Comparison of ENCODE assay signal across 10 cellular contexts in the genomic region with DNA sequence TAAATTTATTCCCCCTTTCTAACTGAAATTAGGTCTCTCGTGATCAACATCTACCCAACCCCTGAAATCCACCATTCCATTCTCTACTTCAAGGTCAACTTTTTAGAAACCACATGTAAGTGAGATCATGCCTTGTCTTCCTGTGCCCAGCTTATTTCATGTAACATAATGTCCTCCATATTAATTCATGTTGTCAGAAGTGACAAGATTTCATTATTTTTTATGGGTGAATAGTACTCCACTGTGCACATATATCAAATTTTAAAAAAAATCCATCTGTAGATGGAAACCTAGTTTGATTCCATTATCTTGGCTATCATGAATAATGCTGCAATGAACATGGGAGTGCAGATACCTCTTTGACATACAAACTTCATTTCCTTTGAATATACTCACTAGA. TPM values are rescaled to one million over a fixed set of nuclear protein-coding genes. Genes with fewer than 3 reads are reported as not detected.
A peak's percentile ranks its signal among the peaks of the same experiment; 100 is the strongest.
DNase-seq lines count a peak whose midpoint lies in the region; ATAC-seq, FAIRE-seq and TF ChIP-seq lines count a peak whose summit lies in the region.
"Had no signal": no experiment of that assay in that cellular context is flagged by ENCODE, and none has a peak within 500 bp of the region (broad histone marks: within the 10 kb centered on the region; RNA-seq: fewer than 3 reads in every experiment).

No MANE protein-coding gene starts in this region.

- BruUV-seq in endothelial cell of umbilical vein (replicated peaks; lab: Mats Ljungman, UMichigan) = no TSS peak

- H3K4me2 ChIP-seq in SK-N-SH (peak overlapping the region; percentile 79; the same call in 1 of the 2 replicates), endothelial cell of umbilical vein (ENCODE audit: insufficient read depth, low read length) (peak overlapping the region; percentile 89)

- ATAC-seq in stimulated activated naive CD8-positive, alpha-beta T cell treated with anti-CD3 and anti-CD28 coated beads, Interleukin-15, amount 100 ng/mL, for 72 hours = no peak
- ATAC-seq in HG03139 (IDR thresholded peaks at IDR 0.05; ENCODE audit: unreplicated experiment) (no peak), GM21619 (IDR thresholded peaks at IDR 0.05; ENCODE audit: unreplicated experiment) (no peak)

- no peak for TF ChIP-seq CTCF in SK-N-SH (IDR thresholded peaks at IDR 0.05)
- TF ChIP-seq CTCF in endothelial cell of umbilical vein (IDR thresholded peaks at IDR 0.05; ENCODE audit: extremely low read depth in 1 of 2, insufficient read depth in 1 of 2, low read depth in 1 of 2, low read length in 2 of 2) = no peak

- intact Hi-C loops in activated naive CD4-positive, alpha-beta T cell treated with anti-CD3 and anti-CD28 coated beads for 36 hours (cut with micrococcal nuclease) = loop anchor here (1.0 to 5.0 kb wide), 3 partner anchors 90 to 453 kb away; no protein-coding TSS in a partner anchor
- intact Hi-C loops in endothelial cell of umbilical vein (cut with micrococcal nuclease) = loop anchor here (2.0 to 5.0 kb wide), 4 partner anchors 47 to 471 kb away; a partner anchor contains a TSS

- dilution Hi-C loops in endothelial cell of umbilical vein (cut with MboI; ENCODE audit: extremely low pct_ligation_motif_present, low sequenced_read_pairs) = no loop called here

- peaks cover 41% of the 10 kb centered on the region for H3K4me1 Mint-ChIP-seq in activated naive CD4-positive, alpha-beta T cell treated with anti-CD3 and anti-CD28 coated beads for 36 hours (ENCODE audit: low read depth)
- peaks cover 38% of the 10 kb centered on the region for H3K4me1 Mint-ChIP-seq in stimulated activated naive CD8-positive, alpha-beta T cell treated with anti-CD3 and anti-CD28 coated beads, Interleukin-15, amount 100 ng/mL, for 72 hours

- H3F3A ChIP-seq in SK-N-SH (replicated peaks; ENCODE audit: insufficient read depth) = peaks cover 5% of the 10 kb centered on the region

- peak overlapping the region; percentile 98 for H3K4me3 Mint-ChIP-seq in activated naive CD4-positive, alpha-beta T cell treated with anti-CD3 and anti-CD28 coated beads for 36 hours
- peak overlapping the region; percentile 92 to 95 for H3K4me3 Mint-ChIP-seq in stimulated activated naive CD8-positive, alpha-beta T cell treated with anti-CD3 and anti-CD28 coated beads, Interleukin-15, amount 100 ng/mL, for 72 hours

- H3K4me1 ChIP-seq in SK-N-SH (ENCODE audit: control insufficient read depth in 1 of 2, insufficient read depth in 2 of 2, low read depth in 1 of 2, low read length in 1 of 2) (peaks cover 0 to 5% of the 10 kb centered on the region in 2 experiments; a peak in 3 of 4 replicates), endothelial cell of umbilical vein (ENCODE audit: control insufficient read depth, extremely low read depth, insufficient read depth, low read length) (peaks cover 8% of the 10 kb centered on the region)

- H3K27me3 ChIP-seq in SK-N-SH (ENCODE audit: insufficient read depth) (no peaks in the 10 kb centered on the region), endothelial cell of umbilical vein (ENCODE audit: control insufficient read depth in 2 of 2, insufficient read depth in 2 of 2, low read length in 2 of 2) (no peaks in the 10 kb centered on the region)
- H3K27me3 ChIP-seq: pancreas had no signal

- CTCF ChIA-PET in activated naive CD4-positive, alpha-beta T cell treated with anti-CD3 and anti-CD28 coated beads for 36 hours (lab: Charles Lee) = no interaction called here
- CTCF ChIA-PET in SK-N-SH (lab: Yijun Ruan, JAX) (interaction anchor here (1.1 kb wide), 1 partner anchor 130 kb away, joined by 3 read pairs; no protein-coding TSS in a partner anchor), endothelial cell of umbilical vein (lab: Charles Lee) (no interaction called here)

- no peak overlapping the region for H3K27ac ChIP-seq in SK-N-SH (ENCODE audit: low read depth in 2 of 2, low read length in 1 of 2)
- no peak overlapping the region for H3K27ac ChIP-seq in endothelial cell of umbilical vein (ENCODE audit: insufficient read depth, low read depth, low read length)

- H3K27ac Mint-ChIP-seq in activated naive CD4-positive, alpha-beta T cell treated with anti-CD3 and anti-CD28 coated beads for 36 hours = peak overlapping the region; percentile 30
- H3K27ac Mint-ChIP-seq in stimulated activated naive CD8-positive, alpha-beta T cell treated with anti-CD3 and anti-CD28 coated beads, Interleukin-15, amount 100 ng/mL, for 72 hours = peak overlapping the region in 1 of 2 donors; percentile 98

- no peaks in the 10 kb centered on the region for H3K9me2 ChIP-seq in SK-N-SH

- H2AFZ ChIP-seq in SK-N-SH (ENCODE audit: low read depth) (no peak overlapping the region; the same call in 1 of the 2 replicates), endothelial cell of umbilical vein (ENCODE audit: low read depth, low read length) (no peak overlapping the region)

- peaks cover 41% of the 10 kb centered on the region for H3K36me3 Mint-ChIP-seq in activated naive CD4-positive, alpha-beta T cell treated with anti-CD3 and anti-CD28 coated beads for 36 hours (ENCODE audit: low read depth)

- no peak for TF ChIP-seq EP300 in SK-N-SH (IDR thresholded peaks at IDR 0.05; ENCODE audit: borderline replicate concordance in 1 of 2, low read depth in 1 of 2, low read length in 1 of 2)

- H3K27me3 Mint-ChIP-seq in activated naive CD4-positive, alpha-beta T cell treated with anti-CD3 and anti-CD28 coated beads for 36 hours (ENCODE audit: low read depth) = no peaks in the 10 kb centered on the region
- H3K27me3 Mint-ChIP-seq in stimulated activated naive CD8-positive, alpha-beta T cell treated with anti-CD3 and anti-CD28 coated beads, Interleukin-15, amount 100 ng/mL, for 72 hours = no peaks in the 10 kb centered on the region

- no peak for FAIRE-seq in endothelial cell of umbilical vein (lab: Jason Lieb, UNC)
- FAIRE-seq: pancreas had no signal

- POLR2A ChIA-PET in SK-N-SH (lab: Yijun Ruan, JAX) (no interaction called here), endothelial cell of umbilical vein (lab: Charles Lee) (no interaction called here)

- peaks cover 34% of the 10 kb centered on the region for H3K79me2 ChIP-seq in SK-N-SH (ENCODE audit: insufficient read depth)
- peaks cover 23% of the 10 kb centered on the region for H3K79me2 ChIP-seq in endothelial cell of umbilical vein (ENCODE audit: control insufficient read depth, insufficient read depth, low read length)

- WGBS in SK-N-SH (ENCODE audit: low lambda C conversion rate) = 100% methylated on average over 1 of the region's 1 CpG

- no peaks in the 10 kb centered on the region for H3K9me3 Mint-ChIP-seq in activated naive CD4-positive, alpha-beta T cell treated with anti-CD3 and anti-CD28 coated beads for 36 hours
- no peaks in the 10 kb centered on the region for H3K9me3 Mint-ChIP-seq in stimulated activated naive CD8-positive, alpha-beta T cell treated with anti-CD3 and anti-CD28 coated beads, Interleukin-15, amount 100 ng/mL, for 72 hours

- H4K20me1 ChIP-seq in SK-N-SH (ENCODE audit: insufficient read depth) (no peaks in the 10 kb centered on the region), endothelial cell of umbilical vein (replicated peaks; ENCODE audit: control insufficient read depth, extremely low read depth, insufficient read depth, low read length) (no peaks in the 10 kb centered on the region)

- no peak for TF ChIP-seq POLR2A in endothelial cell of umbilical vein (IDR thresholded peaks at IDR 0.05; ENCODE audit: low read depth, low read length)

- H3K9me3 ChIP-seq in SK-N-SH (no peaks in the 10 kb centered on the region), endothelial cell of umbilical vein (replicated peaks; ENCODE audit: control insufficient read depth, insufficient read depth, low read length) (no peaks in the 10 kb centered on the region)
- H3K9me3 ChIP-seq: pancreas had no signal

- TF ChIP-seq RAD21 in SK-N-SH (IDR thresholded peaks at IDR 0.05; ENCODE audit: low read length) = no peak

- H3K9ac ChIP-seq in SK-N-SH (no peak overlapping the region), endothelial cell of umbilical vein (replicated peaks; ENCODE audit: extremely low read depth, insufficient read depth, low read length) (no peak overlapping the region)

- H3K36me3 ChIP-seq in SK-N-SH (replicated peaks in 1 of 2; ENCODE audit: control insufficient read depth in 1 of 2, insufficient read depth in 2 of 2, low read length in 1 of 2) (peaks cover 40 to 44% of the 10 kb centered on the region in 2 experiments), endothelial cell of umbilical vein (ENCODE audit: control insufficient read depth in 2 of 2, extremely low read depth in 1 of 2, insufficient read depth in 2 of 2, low read length in 2 of 2) (peaks cover 6 to 28% of the 10 kb centered on the region in 2 experiments)

- no peaks in the 10 kb centered on the region for H3K9me1 ChIP-seq in endothelial cell of umbilical vein (replicated peaks; ENCODE audit: control insufficient read depth, extremely low read depth, insufficient read depth, low read length)

- no peak for DNase-seq in activated naive CD4-positive, alpha-beta T cell treated with anti-CD3 and anti-CD28 coated beads for 36 hours
- no peak for DNase-seq in activated naive CD4-positive, alpha-beta T cell treated with Interleukin-2 at 50 U/mL for 16 hours
- no peak for DNase-seq in SK-N-SH
- no peak for DNase-seq in endothelial cell of umbilical vein (ENCODE audit: low read depth, low spot score)
- no peak for DNase-seq in stimulated activated naive CD8-positive, alpha-beta T cell treated with anti-CD3 and anti-CD28 coated beads, Interleukin-15, amount 100 ng/mL, for 72 hours
- no peak for DNase-seq in NCI-H774 (lab: John Stamatoyannopoulos, UW)
- DNase-seq: MV-4-11 had no signal

- H3K4me3 ChIP-seq in SK-N-SH (ENCODE audit: low read depth in 2 of 2, low read length in 1 of 2) (peak overlapping the region in 1 of 2 experiments; percentile 96; a peak in 2 of 4 replicates), endothelial cell of umbilical vein (replicated peaks in 1 of 3; ENCODE audit: insufficient read depth in 1 of 3, low read depth in 1 of 3, low read length in 3 of 3) (peak overlapping the region in 1 of 3 experiments; percentile 87)

RNA-seq across cellular contexts. Expression of a gene that starts 1.5 kb away (rescaled TPM):
- total RNA-seq in activated naive CD4-positive, alpha-beta T cell treated with anti-CD3 and anti-CD28 coated beads for 36 hours = 10 to 100 TPM; 55.4 to 55.6 TPM
- polyA plus RNA-seq in SK-N-SH (2012; rRNA removed) (13.2 and 20.2 TPM in 2 replicates), endothelial cell of umbilical vein (11.1 and 11.5 TPM in 2 replicates)
- 27.0 and 33.1 TPM in 2 replicates for polyA plus RNA-seq in SK-N-SH (2012; cell fraction: cytosol; rRNA removed)
- polyA plus RNA-seq in SK-N-SH (2012; cell fraction: nucleus; rRNA removed) = 10.9 and 15.9 TPM in 2 replicates
- total RNA-seq in endothelial cell of umbilical vein = 24.7 and 25.7 TPM in 2 replicates
- polyA plus RNA-seq in endothelial cell of umbilical vein (2011; cell fraction: cytosol; rRNA removed) = 13.3 and 14.8 TPM in 2 replicates
- 10.1 and 14.7 TPM in 2 replicates for polyA plus RNA-seq in endothelial cell of umbilical vein (2011; cell fraction: nucleus; rRNA removed)
- polyA plus RNA-seq in endothelial cell of umbilical vein (2012) = 22.5 and 35.0 TPM in 2 replicates
- polyA minus RNA-seq in endothelial cell of umbilical vein = 2.6 and 5.0 TPM in 2 replicates
- polyA minus RNA-seq in endothelial cell of umbilical vein (2011; cell fraction: cytosol; rRNA and poly(A)+ RNA removed) = 2.6 TPM
- 4.0 and 7.9 TPM in 2 replicates for polyA minus RNA-seq in endothelial cell of umbilical vein (2011; cell fraction: nucleus; rRNA and poly(A)+ RNA removed)

RNA-seq across cellular contexts. Expression of a gene that starts 47.1 kb away (rescaled TPM):
- 10 to 100 TPM; 10.1 to 11.3 TPM for total RNA-seq in activated naive CD4-positive, alpha-beta T cell treated with anti-CD3 and anti-CD28 coated beads for 36 hours
- polyA plus RNA-seq in SK-N-SH (2012; rRNA removed) (0.97 and 1.6 TPM in 2 replicates), endothelial cell of umbilical vein (2.6 and 4.5 TPM in 2 replicates)
- polyA plus RNA-seq in SK-N-SH (2012; cell fraction: cytosol; rRNA removed) = 1.2 and 1.8 TPM in 2 replicates
- 1.5 and 2.4 TPM in 2 replicates for polyA plus RNA-seq in SK-N-SH (2012; cell fraction: nucleus; rRNA removed)
- 13.6 and 14.4 TPM in 2 replicates for total RNA-seq in endothelial cell of umbilical vein
- 3.5 and 4.2 TPM in 2 replicates for polyA plus RNA-seq in endothelial cell of umbilical vein (2011; cell fraction: cytosol; rRNA removed)
- 7.5 and 8.0 TPM in 2 replicates for polyA plus RNA-seq in endothelial cell of umbilical vein (2011; cell fraction: nucleus; rRNA removed)
- 3.1 and 4.1 TPM in 2 replicates for polyA plus RNA-seq in endothelial cell of umbilical vein (2012)
- 15.5 and 16.7 TPM in 2 replicates for polyA minus RNA-seq in endothelial cell of umbilical vein
- polyA minus RNA-seq in endothelial cell of umbilical vein (2011; cell fraction: cytosol; rRNA and poly(A)+ RNA removed) = 0.51 TPM
- polyA minus RNA-seq in endothelial cell of umbilical vein (2011; cell fraction: nucleus; rRNA and poly(A)+ RNA removed) = 26.0 and 35.9 TPM in 2 replicates

RNA-seq across cellular contexts. Expression of a gene that starts 49.6 kb away (rescaled TPM):
- 10 to 100 TPM; 35.4 to 36.8 TPM for total RNA-seq in activated naive CD4-positive, alpha-beta T cell treated with anti-CD3 and anti-CD28 coated beads for 36 hours
- 12.1 and 15.7 TPM in 2 replicates for polyA plus RNA-seq in SK-N-SH (2012; rRNA removed)
- polyA plus RNA-seq in SK-N-SH (2012; cell fraction: cytosol; rRNA removed) = 13.7 and 17.7 TPM in 2 replicates
- 21.1 and 29.0 TPM in 2 replicates for polyA plus RNA-seq in SK-N-SH (2012; cell fraction: nucleus; rRNA removed)
- total RNA-seq in endothelial cell of umbilical vein = 21.8 and 22.3 TPM in 2 replicates
- polyA plus RNA-seq in endothelial cell of umbilical vein = 16.9 and 17.3 TPM in 2 replicates
- polyA plus RNA-seq in endothelial cell of umbilical vein (2011; cell fraction: cytosol; rRNA removed) = 13.4 and 16.0 TPM in 2 replicates
- polyA plus RNA-seq in endothelial cell of umbilical vein (2011; cell fraction: nucleus; rRNA removed) = 32.3 and 40.9 TPM in 2 replicates
- 16.2 and 18.0 TPM in 2 replicates for polyA plus RNA-seq in endothelial cell of umbilical vein (2012)
- 9.8 and 21.6 TPM in 2 replicates for polyA minus RNA-seq in endothelial cell of umbilical vein
- polyA minus RNA-seq in endothelial cell of umbilical vein (2011; cell fraction: cytosol; rRNA and poly(A)+ RNA removed) = 9.0 TPM
- 15.5 and 16.8 TPM in 2 replicates for polyA minus RNA-seq in endothelial cell of umbilical vein (2011; cell fraction: nucleus; rRNA and poly(A)+ RNA removed)

RNA-seq across cellular contexts. Expression of a gene that starts 50.0 kb away (rescaled TPM):
- total RNA-seq in activated naive CD4-positive, alpha-beta T cell treated with anti-CD3 and anti-CD28 coated beads for 36 hours = 10 to 100 TPM; 18.9 to 20.9 TPM
- polyA plus RNA-seq in SK-N-SH (2012; rRNA removed) (7.0 and 7.1 TPM in 2 replicates), endothelial cell of umbilical vein (7.5 and 9.4 TPM in 2 replicates)
- 10.5 and 11.0 TPM in 2 replicates for polyA plus RNA-seq in SK-N-SH (2012; cell fraction: cytosol; rRNA removed)
- polyA plus RNA-seq in SK-N-SH (2012; cell fraction: nucleus; rRNA removed) = 2.7 and 6.4 TPM in 2 replicates
- total RNA-seq in endothelial cell of umbilical vein = 19.3 and 19.6 TPM in 2 replicates
- 9.6 and 9.9 TPM in 2 replicates for polyA plus RNA-seq in endothelial cell of umbilical vein (2011; cell fraction: cytosol; rRNA removed)
- 7.0 and 9.6 TPM in 2 replicates for polyA plus RNA-seq in endothelial cell of umbilical vein (2011; cell fraction: nucleus; rRNA removed)
- 9.1 and 14.5 TPM in 2 replicates for polyA plus RNA-seq in endothelial cell of umbilical vein (2012)
- 11.3 and 15.8 TPM in 2 replicates for polyA minus RNA-seq in endothelial cell of umbilical vein
- 3.0 TPM for polyA minus RNA-seq in endothelial cell of umbilical vein (2011; cell fraction: cytosol; rRNA and poly(A)+ RNA removed)
- 6.6 and 13.1 TPM in 2 replicates for polyA minus RNA-seq in endothelial cell of umbilical vein (2011; cell fraction: nucleus; rRNA and poly(A)+ RNA removed)
